In genomic region chr2:1251520-1251919, GRCh38 we compare ENCODE assay signal across 17 cellular contexts.
DNase-seq lines count a peak whose midpoint lies in the region; ATAC-seq, FAIRE-seq and TF ChIP-seq lines count a peak whose summit lies in the region.
"Had no signal": no experiment of that assay in that cellular context is flagged by ENCODE, and none has a peak within 500 bp of the region (broad histone marks: within the 10 kb centered on the region; RNA-seq: fewer than 3 reads in every experiment).

No MANE protein-coding gene starts in this region.

- H3K79me1 ChIP-seq in H9 (ENCODE audit: insufficient read depth, low read depth, low read length, poor library complexity, severe bottlenecking) (no peaks in the 10 kb centered on the region), trophoblast cell (ENCODE audit: low read length) (no peaks in the 10 kb centered on the region)

- no peak overlapping the region for H3K14ac ChIP-seq in H9 (ENCODE audit: insufficient read depth, low read length)
- no peak overlapping the region for H3K14ac ChIP-seq in trophoblast cell (ENCODE audit: low read length)

- DNase-seq in A549 (ENCODE audit: low read depth in 1 of 2, low spot score in 1 of 2) (no peak), H9 (no peak), bronchial epithelial cell (ENCODE audit: low read depth) (no peak), trophoblast cell (no peak), cortex of kidney (lab: John Stamatoyannopoulos, UW) (no peak), SW480 (ENCODE audit: low spot score) (no peak), NCI-H510A (lab: John Stamatoyannopoulos, UW) (no peak)
- DNase-seq: BE2C; Caco-2; CD8-positive, alpha-beta memory T cell; DND-41; GDM1; GM23248; H7 had no signal

- no peak overlapping the region for H3K4me3 ChIP-seq in A549
- no peak overlapping the region for H3K4me3 ChIP-seq in bronchial epithelial cell (ENCODE audit: low read depth, low read length)
- H3K4me3 ChIP-seq in trophoblast cell (ENCODE audit: low read depth, low read length), result peak overlapping the region; percentile 47
- H3K4me3 ChIP-seq: GM23248 had no signal

- H4K5ac ChIP-seq in H9 (ENCODE audit: insufficient read length, low read depth, low read length), result no peak overlapping the region

- no peak overlapping the region for H2BK20ac ChIP-seq in H9 (ENCODE audit: low read depth, low read length, poor library complexity, severe bottlenecking)

- FAIRE-seq in A549 (lab: Jason Lieb, UNC) (no peak), bronchial epithelial cell (lab: Jason Lieb, UNC) (peak; percentile 90)
- FAIRE-seq: A204.1 had no signal

- TF ChIP-seq RAD21 in A549 (conservative IDR thresholded peaks at IDR 0.05 in 1 of 2, IDR thresholded peaks at IDR 0.05 in 1 of 2), result no peak

- H2BK120ac ChIP-seq in H9 (ENCODE audit: low read depth, low read length, poor library complexity, severe bottlenecking) (no peak overlapping the region), trophoblast cell (ENCODE audit: insufficient read depth, low read length, poor library complexity) (no peak overlapping the region)

- no peaks in the 10 kb centered on the region for H3K27me3 ChIP-seq in H9 (ENCODE audit: insufficient read depth, low read length)
- H3K27me3 ChIP-seq in bronchial epithelial cell (ENCODE audit: control insufficient read depth, insufficient read depth, low read length), result no peaks in the 10 kb centered on the region
- H3K27me3 ChIP-seq in trophoblast cell (ENCODE audit: insufficient read depth, low read length), result no peaks in the 10 kb centered on the region
- H3K27me3 ChIP-seq: BE2C had no signal

- no peak overlapping the region for H3K56ac ChIP-seq in H9 (ENCODE audit: insufficient read length, low read depth, low read length)

- H2AK5ac ChIP-seq in H9 (ENCODE audit: insufficient read length, low read length), result no peak overlapping the region
- no peak overlapping the region for H2AK5ac ChIP-seq in trophoblast cell (ENCODE audit: low read length)

- no peak for TF ChIP-seq CTCF in A549 (IDR thresholded peaks at IDR 0.05)
- no peak for TF ChIP-seq CTCF in H9 (conservative IDR thresholded peaks at IDR 0.05)
- no peak for TF ChIP-seq CTCF in bronchial epithelial cell (IDR thresholded peaks at IDR 0.05; ENCODE audit: insufficient read depth, low read length, severe bottlenecking)

- WGBS in A549 (ENCODE audit: missing lambda C conversion rate), result 11% methylated on average over 5 of the region's 5 CpGs
- WGBS in H9 (ENCODE audit: extremely low coverage, insufficient read length, low lambda C conversion rate), result no CpG with 5 or more reads among the region's 5 CpGs
- WGBS in trophoblast cell (ENCODE audit: extremely low coverage, insufficient coverage, insufficient read length), result 100% methylated on average over 1 of the region's 5 CpGs

- H3T11ph ChIP-seq in H9 (ENCODE audit: low read length), result no peak overlapping the region

- H3K9me3 Mint-ChIP-seq in H9, result no peaks in the 10 kb centered on the region; a peak in 1 of 5 replicates

- POLR2A ChIA-PET in A549 (lab: Yijun Ruan, JAX), result no interaction called here

- no peak overlapping the region for H2BK15ac ChIP-seq in H9 (ENCODE audit: low read depth, low read length)

- H3K79me2 ChIP-seq in H9 (ENCODE audit: insufficient read depth, low read length) (no peaks in the 10 kb centered on the region), trophoblast cell (ENCODE audit: control insufficient read depth, insufficient read depth, low read length, poor library complexity) (no peaks in the 10 kb centered on the region)

- H3K4ac ChIP-seq in H9 (ENCODE audit: low read depth, low read length) (no peak overlapping the region), trophoblast cell (ENCODE audit: low read depth, low read length) (no peak overlapping the region)

- H4K8ac ChIP-seq in H9 (replicated peaks; ENCODE audit: insufficient read length, low read depth, low read length), result peak overlapping the region; percentile 5
- no peak overlapping the region for H4K8ac ChIP-seq in trophoblast cell (ENCODE audit: low read depth, low read length)

- no peak overlapping the region for H3K4me3 Mint-ChIP-seq in H9
- H3K4me3 Mint-ChIP-seq: CD8-positive, alpha-beta memory T cell had no signal

- peaks cover 2 to 7% of the 10 kb centered on the region in 2 experiments; a peak in 2 of 4 replicates for H3K4me1 Mint-ChIP-seq in H9
- H3K4me1 Mint-ChIP-seq: CD8-positive, alpha-beta memory T cell had no signal

- no peak overlapping the region for H4K12ac ChIP-seq in trophoblast cell (ENCODE audit: low read depth, low read length)

- H2BK5ac ChIP-seq in H9 (ENCODE audit: insufficient read length, low read length), result no peak overlapping the region
- H2BK5ac ChIP-seq in trophoblast cell (ENCODE audit: low read depth, low read length, poor library complexity), result no peak overlapping the region

- H3K27ac ChIP-seq in A549 (no peak overlapping the region), H9 (ENCODE audit: insufficient read length, low read depth, low read length) (no peak overlapping the region), trophoblast cell (ENCODE audit: low read depth, low read length) (no peak overlapping the region)
- H3K27ac ChIP-seq: GM23248, KMS-11 had no signal

- no peak for ATAC-seq in A549
- ATAC-seq in GM19328 (IDR thresholded peaks at IDR 0.05; ENCODE audit: unreplicated experiment), result no peak

- no peaks in the 10 kb centered on the region for H4K20me1 ChIP-seq in H9 (ENCODE audit: control insufficient read depth, insufficient read depth, insufficient read length)

- H3K18ac ChIP-seq in H9 (ENCODE audit: insufficient read length, low read depth, low read length) (no peak overlapping the region), trophoblast cell (ENCODE audit: low read length) (no peak overlapping the region)

- no peak overlapping the region for H3K4me2 ChIP-seq in A549
- H3K4me2 ChIP-seq in H9 (ENCODE audit: insufficient read depth, insufficient read length, low read length), result no peak overlapping the region
- H3K4me2 ChIP-seq in trophoblast cell (ENCODE audit: low read length), result no peak overlapping the region
- H3K4me2 ChIP-seq: KMS-11 had no signal

- H2BK12ac ChIP-seq in H9 (ENCODE audit: insufficient read length, low read depth, low read length) (no peak overlapping the region), trophoblast cell (ENCODE audit: low read length) (no peak overlapping the region)

- H3K27me3 Mint-ChIP-seq in H9 (ENCODE audit: low read depth), result peaks cover 4% of the 10 kb centered on the region

- 0 out of 2 replicates have a peak, but pooled peaks have one; percentile 13 for TF ChIP-seq POLR2A in A549 (IDR thresholded peaks at IDR 0.05; ENCODE audit: low read length)

- H2AFZ ChIP-seq in H9 (ENCODE audit: low read length) (no peak overlapping the region), trophoblast cell (ENCODE audit: insufficient read depth, low read length, poor library complexity) (no peak overlapping the region)
- H2AFZ ChIP-seq: GM23248 had no signal

- H3K36me3 Mint-ChIP-seq in H9 (ENCODE audit: insufficient read depth in 1 of 3, low read depth in 3 of 3), result peaks cover 0 to 1% (median 0%) of the 10 kb centered on the region in 3 experiments; a peak in 2 of 7 replicates
- H3K36me3 Mint-ChIP-seq: CD8-positive, alpha-beta memory T cell had no signal

- no peaks in the 10 kb centered on the region for H3K36me3 ChIP-seq in bronchial epithelial cell (ENCODE audit: control insufficient read depth, insufficient read depth, low read length)
- H3K36me3 ChIP-seq in trophoblast cell (ENCODE audit: control insufficient read depth in 1 of 2, insufficient read depth in 2 of 2, low read length in 2 of 2), result no peaks in the 10 kb centered on the region
- H3K36me3 ChIP-seq: BE2C had no signal

- H4K91ac ChIP-seq in H9 (ENCODE audit: insufficient read length, low read depth, low read length) (no peak overlapping the region), trophoblast cell (ENCODE audit: low read depth, low read length) (no peak overlapping the region)

- H3K23me2 ChIP-seq in H9 (ENCODE audit: insufficient read length, low read depth, low read length, poor library complexity, severe bottlenecking), result no peaks in the 10 kb centered on the region

- H3K9me3 ChIP-seq in A549 (no peaks in the 10 kb centered on the region), H9 (ENCODE audit: control insufficient read depth, low read depth, low read length) (no peaks in the 10 kb centered on the region), trophoblast cell (ENCODE audit: insufficient read depth, low read depth, low read length) (peaks cover 5% of the 10 kb centered on the region)
- H3K9me3 ChIP-seq: BE2C, Caco-2 had no signal

- no peak overlapping the region; a peak in 1 of 7 replicates for H3K27ac Mint-ChIP-seq in H9
- H3K27ac Mint-ChIP-seq: CD8-positive, alpha-beta memory T cell had no signal

- no peaks in the 10 kb centered on the region for H3K4me1 ChIP-seq in A549
- H3K4me1 ChIP-seq in H9 (ENCODE audit: insufficient read depth, low read length), result no peaks in the 10 kb centered on the region
- H3K4me1 ChIP-seq in trophoblast cell (ENCODE audit: control insufficient read depth in 1 of 2, insufficient read depth in 2 of 2, low read length in 2 of 2), result no peaks in the 10 kb centered on the region
- H3K4me1 ChIP-seq: BE2C, Caco-2 had no signal

- H3K9ac ChIP-seq in H9 (ENCODE audit: extremely low read depth, insufficient read length, low read length) (no peak overlapping the region), trophoblast cell (ENCODE audit: low read length) (no peak overlapping the region)
- H3K9ac ChIP-seq: GM23248, KMS-11 had no signal

- CTCF ChIA-PET in A549 (lab: Yijun Ruan, JAX), result no interaction called here

- no peak for TF ChIP-seq EP300 in A549 (IDR thresholded peaks at IDR 0.05)

- H3K23ac ChIP-seq in H9 (ENCODE audit: insufficient read length, low read depth, low read length) (no peak overlapping the region), trophoblast cell (ENCODE audit: low read length) (peak overlapping the region; percentile 55)

TF ChIP-seq in A549, 52 proteins besides CTCF, POLR2A, EP300 and RAD21:
- TF ChIP-seq HOXB13 (CRISPR knock-in tag; IDR thresholded peaks at IDR 0.05; ENCODE audit: low read depth) (no peak), NFE2L2 (conservative IDR thresholded peaks at IDR 0.05; ENCODE audit: low read length) (no peak), SREBF2 (IDR thresholded peaks at IDR 0.05) (no peak), PHF8 (IDR thresholded peaks at IDR 0.05; ENCODE audit: borderline replicate concordance, low read depth) (no peak), BHLHE40 (IDR thresholded peaks at IDR 0.05; ENCODE audit: low read depth, low read length) (no peak), KDM1A (IDR thresholded peaks at IDR 0.05; ENCODE audit: low read depth) (no peak), CHD4 (IDR thresholded peaks at IDR 0.05; ENCODE audit: borderline replicate concordance) (no peak), FOSL2 (IDR thresholded peaks at IDR 0.05) (no peak), FOSL2 (CRISPR knock-in tag; IDR thresholded peaks at IDR 0.05) (no peak), MAZ (IDR thresholded peaks at IDR 0.05; ENCODE audit: borderline replicate concordance, low read depth, low read length) (no peak), EHMT2 (IDR thresholded peaks at IDR 0.05; ENCODE audit: low read depth) (no peak), HOXA7 (CRISPR knock-in tag; IDR thresholded peaks at IDR 0.05) (no peak)
